ENCODE assay signal across 8 cellular contexts in genomic region chr14:64465208-64465821, GRCh38. TPM values are rescaled to one million over a fixed set of nuclear protein-coding genes. Genes with fewer than 3 reads are reported as not detected.
DNase-seq lines count a peak whose midpoint lies in the region; ATAC-seq and TF ChIP-seq lines count a peak whose summit lies in the region.

TSS of gene AKAP5 (plus strand) at chr14:64465499. CDS start at chr14:64468395, 2,896 bp downstream.

- DNase-seq in GM06990 (ENCODE audit: extremely low read depth, insufficient read length) (peak; percentile 80), HAP-1 (ENCODE audit: low spot score in 2 of 2) (peak; percentile 60 to 87), NCI-H1694 (lab: John Stamatoyannopoulos, UW) (peak; percentile 76), choroid plexus epithelial cell (ENCODE audit: low read depth) (peak; percentile 31), lower leg skin (ENCODE audit: low spot score in 2 of 2) (peak in 1 of 2 donors; percentile 89)
- DNase-seq in activated CD4-positive, alpha-beta T cell treated with anti-CD3 and anti-CD28 coated beads for 1 hour: peak; percentile 44
- DNase-seq in stimulated activated CD4-positive, alpha-beta T cell treated with anti-CD3 and anti-CD28 coated beads, Interleukin-4, amount 100 ng/mL, for 48 hours (ENCODE audit: low read depth in 2 of 2): peak; percentile 38 to 47

- H3K4me1 ChIP-seq in HAP-1: peaks cover 14% of the 10 kb centered on the region

- WGBS in lower leg skin, 2 donors: 0 to 1% methylated on average over 29 to 40 of the region's 71 CpGs

- H3K4me3 ChIP-seq in GM06990 (replicated peaks; ENCODE audit: low read depth, low read length) (peak within 1 kb of the TSS; percentile 76), HAP-1 (peak within 1 kb of the TSS; percentile 47), choroid plexus epithelial cell (ENCODE audit: low read depth, low read length) (peak within 1 kb of the TSS; percentile 78), lower leg skin (ENCODE audit: low read depth, poor library complexity, severe bottlenecking) (peak within 1 kb of the TSS; percentile 59)

- intact Hi-C loops in lower leg skin (cut with DNase I; ENCODE audit: low total_unique reads): no loop called here

- TF ChIP-seq CTCF in GM06990 (IDR thresholded peaks at IDR 0.05; ENCODE audit: insufficient read depth, low read length, poor library complexity, severe bottlenecking) (no peak), choroid plexus epithelial cell (conservative IDR thresholded peaks at IDR 0.05; ENCODE audit: low read depth, low read length) (no peak), lower leg skin (IDR thresholded peaks at IDR 0.05) (no peak)

- H3K9me3 ChIP-seq in HAP-1: no peaks in the 10 kb centered on the region

- no peak for ATAC-seq in HG03139 (IDR thresholded peaks at IDR 0.05; ENCODE audit: unreplicated experiment)

- TF ChIP-seq POLR2A in lower leg skin (IDR thresholded peaks at IDR 0.05): no peak

- no peaks in the 10 kb centered on the region for H3K27me3 ChIP-seq in GM06990 (replicated peaks; ENCODE audit: control insufficient read depth, insufficient read depth, low read length)
- H3K27me3 ChIP-seq in HAP-1 (ENCODE audit: low read depth): no peaks in the 10 kb centered on the region

- H3K36me3 ChIP-seq in GM06990 (ENCODE audit: control insufficient read depth, insufficient read depth, low read length): peaks cover 2% of the 10 kb centered on the region
- H3K36me3 ChIP-seq in HAP-1 (replicated peaks): peaks cover 12% of the 10 kb centered on the region

- in situ Hi-C loops in HAP-1 (cut with MboI; ENCODE audit: low sequenced_read_pairs): no loop called here

RNA-seq across cellular contexts. Expression of gene AKAP5, which starts in this region (rescaled TPM):
- total RNA-seq in lower leg skin: under 1 TPM in 3 of 4 donors, not detected in 1; 0.17 to 0.29 (median 0.21) TPM
